In genomic region chr6:106688177-106688951, GRCh38 we compare ENCODE assay signal across 1 cellular context.
A peak's percentile ranks its signal among the peaks of the same experiment; 100 is the strongest.
TF ChIP-seq lines count a peak whose summit lies in the region.

No MANE protein-coding gene starts in this region.

TF ChIP-seq in HepG2, 621 proteins besides CTCF, POLR2A, EP300 and RAD21:
- TF ChIP-seq GATAD2A (CRISPR knock-in tag; IDR thresholded peaks at IDR 0.05) (peak; percentile 20; the same call in 1 of the 2 replicates), TEF (CRISPR knock-in tag; IDR thresholded peaks at IDR 0.05) (peak; percentile 52; the same call in 1 of the 2 replicates), ATF5 (CRISPR knock-in tag; IDR thresholded peaks at IDR 0.05; ENCODE audit: low read depth) (no peak), YY1 (IDR thresholded peaks at IDR 0.05; ENCODE audit: insufficient read depth, insufficient replicate concordance, low read depth, low read length) (no peak), DMAP1 (CRISPR knock-in tag; IDR thresholded peaks at IDR 0.05) (peak; percentile 47; the same call in 1 of the 2 replicates), STAG1 (CRISPR knock-in tag; IDR thresholded peaks at IDR 0.05) (peak; percentile 42), RFX3 (CRISPR knock-in tag; IDR thresholded peaks at IDR 0.05) (no peak), MAFF (IDR thresholded peaks at IDR 0.05; ENCODE audit: low read depth, low read length) (no peak), ZNF589 (CRISPR knock-in tag; conservative IDR thresholded peaks at IDR 0.05) (no peak), BCL3 (CRISPR knock-in tag; IDR thresholded peaks at IDR 0.05) (no peak), TP53 (CRISPR knock-in tag; conservative IDR thresholded peaks at IDR 0.05) (no peak), FOSL2 (CRISPR knock-in tag; IDR thresholded peaks at IDR 0.05) (no peak), FOXP1 (IDR thresholded peaks at IDR 0.05) (no peak), FOXP1 (CRISPR knock-in tag; IDR thresholded peaks at IDR 0.05) (no peak), SAP130 (CRISPR knock-in tag; IDR thresholded peaks at IDR 0.05; ENCODE audit: low read depth) (peak; percentile 41; the same call in 1 of the 2 replicates), CENPT (CRISPR knock-in tag; IDR thresholded peaks at IDR 0.05; ENCODE audit: low read depth) (no peak), TRIM22 (IDR thresholded peaks at IDR 0.05) (no peak), ZNF816 (CRISPR knock-in tag; IDR thresholded peaks at IDR 0.05; ENCODE audit: borderline replicate concordance) (0 out of 2 replicates have a peak, but pooled peaks have one; percentile 49)
